22 cellular contexts compared by ENCODE assay signal in the genomic region with DNA sequence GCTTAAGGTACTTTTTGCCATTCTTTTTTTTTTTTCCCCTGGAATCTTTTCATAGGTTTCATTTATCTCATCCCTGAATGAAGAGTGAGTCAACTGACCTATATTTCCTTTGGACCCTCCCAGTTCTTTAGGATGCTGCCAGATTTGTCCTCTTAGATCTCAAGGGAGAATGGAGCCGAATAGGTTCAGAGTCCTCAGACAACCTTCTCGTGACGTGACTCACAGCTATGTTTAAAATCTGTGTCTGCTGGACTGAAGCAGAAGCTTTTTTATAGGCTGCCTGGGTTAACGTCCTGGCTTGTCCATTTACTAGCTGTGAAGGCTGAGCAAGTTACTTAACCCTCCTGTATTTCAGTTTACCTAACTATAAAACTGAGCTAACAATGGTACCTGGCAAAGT.
DNase-seq lines count a peak whose midpoint lies in the region; ATAC-seq and TF ChIP-seq lines count a peak whose summit lies in the region.
"Had no signal": no experiment of that assay in that cellular context is flagged by ENCODE, and none has a peak within 500 bp of the region (broad histone marks: within the 10 kb centered on the region; RNA-seq: fewer than 3 reads in every experiment).

No MANE protein-coding gene starts in this region.

- H3K27ac ChIP-seq in mammary epithelial cell (ENCODE audit: insufficient read depth, low read depth, low read length) (no peak overlapping the region), breast epithelium (no peak overlapping the region), uterus (no peak overlapping the region)
- H3K27ac ChIP-seq: BLaER1 treated with 17β-estradiol and CSF1 and Interleukin-3, amounts not matched to agents 10 nM and 100 nM; upper lobe of left lung; WERI-Rb-1 had no signal

- no peak overlapping the region for H3K9ac ChIP-seq in mammary epithelial cell (ENCODE audit: insufficient read depth, low read length)
- H3K9ac ChIP-seq: BLaER1 treated with 17β-estradiol and CSF1 and Interleukin-3, amounts not matched to agents 10 nM and 100 nM had no signal

- DNase-seq in mammary epithelial cell (peak; percentile 14), breast epithelium (ENCODE audit: low spot score in 2 of 2) (no peak), astrocyte of the cerebellum (ENCODE audit: low read depth) (peak; percentile 29), islet precursor cell (peak; percentile 60), GM19240 (ENCODE audit: insufficient read length, low spot score) (no peak), uterus (no peak)
- DNase-seq: 8988T; activated CD4-positive, alpha-beta T cell treated with anti-CD3 and anti-CD28 coated beads, Interleukin-2, amount 50 U/mL, for 4 hours; activated gamma-delta T cell treated with Interleukin-2 at 50 U/mL for 16 hours; glutamatergic neuron; KG1; NCI-H187; stimulated activated CD4-positive, alpha-beta T cell treated with anti-CD3 and anti-CD28 coated beads, Interleukin-4, amount 100 ng/mL, for 24 hours; stimulated activated naive CD8-positive, alpha-beta T cell treated with anti-CD3 and anti-CD28 coated beads, Interleukin-15, amount 100 ng/mL, for 72 hours; upper lobe of left lung; WERI-Rb-1 had no signal

- H3K4me1 ChIP-seq in mammary epithelial cell (ENCODE audit: insufficient read depth, low read length) (no peaks in the 10 kb centered on the region), breast epithelium (no peaks in the 10 kb centered on the region), uterus (no peaks in the 10 kb centered on the region)
- H3K4me1 ChIP-seq: BLaER1 treated with 17β-estradiol and CSF1 and Interleukin-3, amounts not matched to agents 10 nM and 100 nM; upper lobe of left lung had no signal

- no peak overlapping the region for H2AFZ ChIP-seq in mammary epithelial cell (ENCODE audit: low read depth, low read length)

- no peaks in the 10 kb centered on the region for H3K27me3 ChIP-seq in mammary epithelial cell (ENCODE audit: insufficient read depth, low read length)
- H3K27me3 ChIP-seq in breast epithelium = no peaks in the 10 kb centered on the region
- H3K27me3 ChIP-seq in uterus = no peaks in the 10 kb centered on the region
- H3K27me3 ChIP-seq: BLaER1 treated with 17β-estradiol and CSF1 and Interleukin-3, amounts not matched to agents 10 nM and 100 nM; upper lobe of left lung had no signal

- TF ChIP-seq CTCF in mammary epithelial cell (conservative IDR thresholded peaks at IDR 0.05 in 1 of 2, IDR thresholded peaks at IDR 0.05 in 1 of 2; ENCODE audit: extremely low read depth in 1 of 2, insufficient read depth in 1 of 2, low read depth in 1 of 2, low read length in 2 of 2) = no peak
- no peak for TF ChIP-seq CTCF in breast epithelium (IDR thresholded peaks at IDR 0.05)
- no peak for TF ChIP-seq CTCF in astrocyte of the cerebellum (IDR thresholded peaks at IDR 0.05; ENCODE audit: low read depth, low read length, missing control alignments)
- no peak for TF ChIP-seq CTCF in uterus (IDR thresholded peaks at IDR 0.05)

- no peak for ATAC-seq in stimulated activated memory B cell treated with anti-CD40 and anti-IgM and Interleukin-4, amounts not matched to agents 10 μg/mL and 1 μg/mL and 100 μg/mL, for 72 hours
- no peak for ATAC-seq in HG03280 (IDR thresholded peaks at IDR 0.05; ENCODE audit: unreplicated experiment)
- ATAC-seq: esophagus mucosa; left lobe of liver; stimulated activated naive CD8-positive, alpha-beta T cell treated with anti-CD3 and anti-CD28 coated beads, Interleukin-15, amount 100 ng/mL, for 72 hours had no signal

- H3K27ac Mint-ChIP-seq in stimulated activated memory B cell treated with anti-CD40 and anti-IgM and Interleukin-4, amounts not matched to agents 10 μg/mL and 1 μg/mL and 100 μg/mL, for 72 hours = no peak overlapping the region
- H3K27ac Mint-ChIP-seq: stimulated activated naive CD8-positive, alpha-beta T cell treated with anti-CD3 and anti-CD28 coated beads, Interleukin-15, amount 100 ng/mL, for 72 hours had no signal

- TF ChIP-seq POLR2A in breast epithelium (IDR thresholded peaks at IDR 0.05) (no peak), uterus (IDR thresholded peaks at IDR 0.05) (no peak)

- H3K4me3 ChIP-seq in mammary epithelial cell (replicated peaks in 1 of 3; ENCODE audit: insufficient read depth in 1 of 3, low read depth in 2 of 3, low read length in 3 of 3) = no peak overlapping the region
- no peak overlapping the region for H3K4me3 ChIP-seq in breast epithelium
- H3K4me3 ChIP-seq in astrocyte of the cerebellum (ENCODE audit: low read depth, low read length) = no peak overlapping the region
- no peak overlapping the region for H3K4me3 ChIP-seq in uterus
- H3K4me3 ChIP-seq: BLaER1 treated with 17β-estradiol and CSF1 and Interleukin-3, amounts not matched to agents 10 nM and 100 nM; upper lobe of left lung had no signal

- H3K36me3 Mint-ChIP-seq in stimulated activated memory B cell treated with anti-CD40 and anti-IgM and Interleukin-4, amounts not matched to agents 10 μg/mL and 1 μg/mL and 100 μg/mL, for 72 hours = no peaks in the 10 kb centered on the region

- 75% methylated on average over 4 of the region's 4 CpGs for WGBS in mammary epithelial cell (ENCODE audit: low coverage, missing lambda C conversion rate)

- H3K79me2 ChIP-seq in mammary epithelial cell (ENCODE audit: insufficient read depth, low read length) = no peaks in the 10 kb centered on the region

- H3K9me3 ChIP-seq in mammary epithelial cell (replicated peaks; ENCODE audit: insufficient read depth, low read length) (peaks cover 3% of the 10 kb centered on the region), breast epithelium (peaks cover 0 to 11% of the 10 kb centered on the region in 2 donors), uterus (no peaks in the 10 kb centered on the region)
- H3K9me3 ChIP-seq: upper lobe of left lung had no signal

- in situ Hi-C loops in mammary epithelial cell (cut with MboI; ENCODE audit: low sequenced_read_pairs in 2 of 2) (no loop called here), astrocyte of the cerebellum (cut with HindIII; ENCODE audit: low sequenced_read_pairs) (no loop called here)

- intact Hi-C loops in mammary epithelial cell (cut with micrococcal nuclease) = no loop called here
- intact Hi-C loops in breast epithelium (cut with DNase I; ENCODE audit: low total_unique reads) = no loop called here
- intact Hi-C loops in uterus (cut with DNase I; ENCODE audit: low total_unique reads) = no loop called here

- no peaks in the 10 kb centered on the region for H4K20me1 ChIP-seq in mammary epithelial cell (ENCODE audit: insufficient read depth, low read length)
- H4K20me1 ChIP-seq: BLaER1 treated with 17β-estradiol and CSF1 and Interleukin-3, amounts not matched to agents 10 nM and 100 nM had no signal

- H3K36me3 ChIP-seq in mammary epithelial cell (ENCODE audit: insufficient read depth, low read length) (no peaks in the 10 kb centered on the region), breast epithelium (no peaks in the 10 kb centered on the region), uterus (no peaks in the 10 kb centered on the region)
- H3K36me3 ChIP-seq: BLaER1 treated with 17β-estradiol and CSF1 and Interleukin-3, amounts not matched to agents 10 nM and 100 nM; upper lobe of left lung; WERI-Rb-1 had no signal

- no peak overlapping the region for H3K4me2 ChIP-seq in mammary epithelial cell (ENCODE audit: insufficient read depth, low read depth, low read length)
- H3K4me2 ChIP-seq: BLaER1 treated with 17β-estradiol and CSF1 and Interleukin-3, amounts not matched to agents 10 nM and 100 nM had no signal

- H3K4me1 Mint-ChIP-seq in stimulated activated memory B cell treated with anti-CD40 and anti-IgM and Interleukin-4, amounts not matched to agents 10 μg/mL and 1 μg/mL and 100 μg/mL, for 72 hours = no peaks in the 10 kb centered on the region
- H3K4me1 Mint-ChIP-seq: stimulated activated naive CD8-positive, alpha-beta T cell treated with anti-CD3 and anti-CD28 coated beads, Interleukin-15, amount 100 ng/mL, for 72 hours had no signal

- no TSS peak for BruUV-seq in mammary epithelial cell (replicated peaks; lab: Mats Ljungman, UMichigan)

- H3K4me3 Mint-ChIP-seq in stimulated activated memory B cell treated with anti-CD40 and anti-IgM and Interleukin-4, amounts not matched to agents 10 μg/mL and 1 μg/mL and 100 μg/mL, for 72 hours = no peak overlapping the region
- H3K4me3 Mint-ChIP-seq: central memory CD8-positive, alpha-beta T cell; stimulated activated naive CD8-positive, alpha-beta T cell treated with anti-CD3 and anti-CD28 coated beads, Interleukin-15, amount 100 ng/mL, for 72 hours had no signal

- dilution Hi-C loops in mammary epithelial cell (cut with HindIII; ENCODE audit: low sequenced_read_pairs) = no loop called here

- CTCF ChIA-PET in mammary epithelial cell (lab: Charles Lee; ENCODE audit: low non-redundant PET) = no interaction called here

- peaks cover 4% of the 10 kb centered on the region for H3K9me3 Mint-ChIP-seq in stimulated activated memory B cell treated with anti-CD40 and anti-IgM and Interleukin-4, amounts not matched to agents 10 μg/mL and 1 μg/mL and 100 μg/mL, for 72 hours
- H3K9me3 Mint-ChIP-seq: central memory CD8-positive, alpha-beta T cell; stimulated activated naive CD8-positive, alpha-beta T cell treated with anti-CD3 and anti-CD28 coated beads, Interleukin-15, amount 100 ng/mL, for 72 hours had no signal

- no peaks in the 10 kb centered on the region for H3K27me3 Mint-ChIP-seq in stimulated activated memory B cell treated with anti-CD40 and anti-IgM and Interleukin-4, amounts not matched to agents 10 μg/mL and 1 μg/mL and 100 μg/mL, for 72 hours
- H3K27me3 Mint-ChIP-seq: stimulated activated naive CD8-positive, alpha-beta T cell treated with anti-CD3 and anti-CD28 coated beads, Interleukin-15, amount 100 ng/mL, for 72 hours had no signal

Comparison
In these comparisons a context has a peak if more than half of its experiments do, and no peak if none do; other contexts are left out.
1. DNase-seq: peak in mammary epithelial cell (single experiment), astrocyte of the cerebellum (single experiment) and islet precursor cell (single experiment); none in breast epithelium (0 of 2), GM19240 (single experiment) and uterus (0 of 2).